ENCODE assay signal across 1 cellular context in the genomic region with DNA sequence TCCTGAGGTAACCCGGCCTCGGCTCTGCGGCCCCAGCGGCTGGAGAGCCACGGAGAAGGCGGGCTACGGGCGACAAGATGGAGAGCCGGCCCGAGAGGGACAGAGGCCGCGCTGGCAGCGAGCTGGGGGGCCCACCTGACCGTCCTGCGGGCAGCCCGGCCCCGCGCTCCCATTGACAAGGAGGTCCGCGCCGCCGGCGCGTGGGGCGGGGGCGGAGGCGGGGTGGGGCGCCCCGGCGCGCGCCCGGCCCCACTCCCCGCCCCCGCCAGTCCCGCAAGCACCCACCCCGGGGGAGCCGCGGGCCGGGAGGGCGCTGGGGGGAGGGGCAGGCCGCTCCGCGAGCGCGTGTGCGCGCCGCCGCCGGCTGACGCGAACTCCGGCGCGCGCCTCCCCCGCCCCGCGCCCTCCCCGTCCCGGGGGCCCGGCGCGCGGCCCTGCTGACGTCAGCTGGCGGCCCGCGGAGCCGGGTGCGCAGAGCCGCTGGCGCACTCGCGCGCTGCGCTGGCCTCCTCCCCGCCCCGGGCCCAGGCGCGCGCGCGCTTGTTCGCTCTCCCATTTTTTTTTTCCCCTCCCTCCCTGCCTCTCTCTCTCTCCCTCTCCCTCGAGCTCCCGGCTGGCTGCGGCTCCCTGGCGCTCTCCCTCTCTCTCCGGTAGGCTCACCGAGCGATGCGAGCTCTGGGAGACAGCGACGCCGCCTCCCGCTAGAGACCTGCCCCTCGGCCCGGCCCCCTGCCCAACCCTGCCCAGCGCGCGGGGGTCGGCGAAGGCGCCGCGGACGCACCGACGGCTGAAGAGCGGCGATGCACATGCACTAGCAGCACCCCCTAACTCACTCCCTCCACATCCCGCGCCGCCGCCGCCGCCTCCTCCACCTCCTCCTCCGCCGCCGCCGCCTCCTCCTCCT.
TF ChIP-seq lines count a peak whose summit lies in the region.

TSS of gene GNAO1 (plus strand) at position 587 of the 904 bp plus-strand sequence. CDS start 747 bp downstream, outside the sequence.

TF ChIP-seq in WTC11, 78 proteins besides CTCF, POLR2A, EP300 and RAD21 (continued from another document and continues in another):
- TF ChIP-seq SMAD3 (CRISPR knock-in tag; IDR thresholded peaks at IDR 0.05; ENCODE audit: borderline replicate concordance) (no peak), GABPB1 (CRISPR knock-in tag; IDR thresholded peaks at IDR 0.05) (no peak), EMX1 (CRISPR knock-in tag; IDR thresholded peaks at IDR 0.05) (no peak), ZNF416 (CRISPR knock-in tag; IDR thresholded peaks at IDR 0.05) (no peak), CBFB (CRISPR knock-in tag; IDR thresholded peaks at IDR 0.05; ENCODE audit: low read depth) (no peak), CREM (CRISPR knock-in tag; IDR thresholded peaks at IDR 0.05) (peak; percentile 51; the same call in 1 of the 2 replicates), FOXK1 (CRISPR knock-in tag; IDR thresholded peaks at IDR 0.05) (no peak), ZNF671 (CRISPR knock-in tag; IDR thresholded peaks at IDR 0.05) (no peak), ZNF232 (CRISPR knock-in tag; IDR thresholded peaks at IDR 0.05) (no peak), ZNF219 (CRISPR knock-in tag; IDR thresholded peaks at IDR 0.05; ENCODE audit: borderline replicate concordance) (no peak), ZNF396 (CRISPR knock-in tag; IDR thresholded peaks at IDR 0.05; ENCODE audit: borderline replicate concordance) (no peak), FOXP4 (CRISPR knock-in tag; IDR thresholded peaks at IDR 0.05) (peak; percentile 42; the same call in 1 of the 2 replicates), PRDM15 (CRISPR knock-in tag; IDR thresholded peaks at IDR 0.05) (no peak; the same call in 1 of the 2 replicates), JAZF1 (CRISPR knock-in tag; IDR thresholded peaks at IDR 0.05) (no peak), USF2 (CRISPR knock-in tag; IDR thresholded peaks at IDR 0.05) (0 out of 2 replicates have a peak, but pooled peaks have one; percentile 12), E2F5 (CRISPR knock-in tag; IDR thresholded peaks at IDR 0.05) (no peak), RELA (CRISPR knock-in tag; IDR thresholded peaks at IDR 0.05; ENCODE audit: borderline replicate concordance) (no peak), CREB1 (CRISPR knock-in tag; IDR thresholded peaks at IDR 0.05) (no peak), ZNF423 (CRISPR knock-in tag; IDR thresholded peaks at IDR 0.05) (peak; percentile 45; the same call in 1 of the 2 replicates), ZNF121 (CRISPR knock-in tag; IDR thresholded peaks at IDR 0.05) (no peak), TEAD1 (CRISPR knock-in tag; IDR thresholded peaks at IDR 0.05) (no peak), FOXP1 (CRISPR knock-in tag; IDR thresholded peaks at IDR 0.05; ENCODE audit: borderline replicate concordance) (peak; percentile 12; the same call in 1 of the 2 replicates), PRRX2 (CRISPR knock-in tag; IDR thresholded peaks at IDR 0.05) (no peak), NR2C2 (CRISPR knock-in tag; IDR thresholded peaks at IDR 0.05) (no peak), KAT7 (CRISPR knock-in tag; IDR thresholded peaks at IDR 0.05; ENCODE audit: borderline replicate concordance) (peak; percentile 1; the same call in 1 of the 2 replicates)
- TF ChIP-seq, protein P1, sequence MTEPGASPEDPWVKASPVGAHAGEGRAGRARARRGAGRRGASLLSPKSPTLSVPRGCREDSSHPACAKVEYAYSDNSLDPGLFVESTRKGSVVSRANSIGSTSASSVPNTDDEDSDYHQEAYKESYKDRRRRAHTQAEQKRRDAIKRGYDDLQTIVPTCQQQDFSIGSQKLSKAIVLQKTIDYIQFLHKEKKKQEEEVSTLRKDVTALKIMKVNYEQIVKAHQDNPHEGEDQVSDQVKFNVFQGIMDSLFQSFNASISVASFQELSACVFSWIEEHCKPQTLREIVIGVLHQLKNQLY (CRISPR knock-in tag; IDR thresholded peaks at IDR 0.05), result no peak
- TF ChIP-seq, protein P2, sequence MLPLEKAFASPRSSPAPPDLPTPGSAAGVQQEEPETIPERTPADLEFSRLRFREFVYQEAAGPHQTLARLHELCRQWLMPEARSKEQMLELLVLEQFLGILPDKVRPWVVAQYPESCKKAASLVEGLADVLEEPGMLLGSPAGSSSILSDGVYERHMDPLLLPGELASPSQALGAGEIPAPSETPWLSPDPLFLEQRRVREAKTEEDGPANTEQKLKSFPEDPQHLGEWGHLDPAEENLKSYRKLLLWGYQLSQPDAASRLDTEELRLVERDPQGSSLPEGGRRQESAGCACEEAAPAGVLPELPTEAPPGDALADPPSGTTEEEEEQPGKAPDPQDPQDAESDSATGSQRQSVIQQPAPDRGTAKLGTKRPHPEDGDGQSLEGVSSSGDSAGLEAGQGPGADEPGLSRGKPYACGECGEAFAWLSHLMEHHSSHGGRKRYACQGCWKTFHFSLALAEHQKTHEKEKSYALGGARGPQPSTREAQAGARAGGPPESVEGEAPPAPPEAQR (CRISPR knock-in tag; IDR thresholded peaks at IDR 0.05), result no peak
- TF ChIP-seq, protein P3, sequence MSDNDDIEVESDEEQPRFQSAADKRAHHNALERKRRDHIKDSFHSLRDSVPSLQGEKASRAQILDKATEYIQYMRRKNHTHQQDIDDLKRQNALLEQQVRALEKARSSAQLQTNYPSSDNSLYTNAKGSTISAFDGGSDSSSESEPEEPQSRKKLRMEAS (CRISPR knock-in tag; IDR thresholded peaks at IDR 0.05), result no peak; the same call in 1 of the 2 replicates
- TF ChIP-seq, protein P4, sequence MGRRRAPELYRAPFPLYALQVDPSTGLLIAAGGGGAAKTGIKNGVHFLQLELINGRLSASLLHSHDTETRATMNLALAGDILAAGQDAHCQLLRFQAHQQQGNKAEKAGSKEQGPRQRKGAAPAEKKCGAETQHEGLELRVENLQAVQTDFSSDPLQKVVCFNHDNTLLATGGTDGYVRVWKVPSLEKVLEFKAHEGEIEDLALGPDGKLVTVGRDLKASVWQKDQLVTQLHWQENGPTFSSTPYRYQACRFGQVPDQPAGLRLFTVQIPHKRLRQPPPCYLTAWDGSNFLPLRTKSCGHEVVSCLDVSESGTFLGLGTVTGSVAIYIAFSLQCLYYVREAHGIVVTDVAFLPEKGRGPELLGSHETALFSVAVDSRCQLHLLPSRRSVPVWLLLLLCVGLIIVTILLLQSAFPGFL (CRISPR knock-in tag; IDR thresholded peaks at IDR 0.05; ENCODE audit: borderline replicate concordance), result no peak
- TF ChIP-seq, protein P5, sequence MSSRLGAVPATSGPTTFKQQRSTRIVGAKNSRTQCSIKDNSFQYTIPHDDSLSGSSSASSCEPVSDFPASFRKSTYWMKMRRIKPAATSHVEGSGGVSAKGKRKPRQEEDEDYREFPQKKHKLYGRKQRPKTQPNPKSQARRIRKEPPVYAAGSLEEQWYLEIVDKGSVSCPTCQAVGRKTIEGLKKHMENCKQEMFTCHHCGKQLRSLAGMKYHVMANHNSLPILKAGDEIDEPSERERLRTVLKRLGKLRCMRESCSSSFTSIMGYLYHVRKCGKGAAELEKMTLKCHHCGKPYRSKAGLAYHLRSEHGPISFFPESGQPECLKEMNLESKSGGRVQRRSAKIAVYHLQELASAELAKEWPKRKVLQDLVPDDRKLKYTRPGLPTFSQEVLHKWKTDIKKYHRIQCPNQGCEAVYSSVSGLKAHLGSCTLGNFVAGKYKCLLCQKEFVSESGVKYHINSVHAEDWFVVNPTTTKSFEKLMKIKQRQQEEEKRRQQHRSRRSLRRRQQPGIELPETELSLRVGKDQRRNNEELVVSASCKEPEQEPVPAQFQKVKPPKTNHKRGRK (CRISPR knock-in tag; IDR thresholded peaks at IDR 0.05; ENCODE audit: borderline replicate concordance), result no peak
- TF ChIP-seq, protein P6, sequence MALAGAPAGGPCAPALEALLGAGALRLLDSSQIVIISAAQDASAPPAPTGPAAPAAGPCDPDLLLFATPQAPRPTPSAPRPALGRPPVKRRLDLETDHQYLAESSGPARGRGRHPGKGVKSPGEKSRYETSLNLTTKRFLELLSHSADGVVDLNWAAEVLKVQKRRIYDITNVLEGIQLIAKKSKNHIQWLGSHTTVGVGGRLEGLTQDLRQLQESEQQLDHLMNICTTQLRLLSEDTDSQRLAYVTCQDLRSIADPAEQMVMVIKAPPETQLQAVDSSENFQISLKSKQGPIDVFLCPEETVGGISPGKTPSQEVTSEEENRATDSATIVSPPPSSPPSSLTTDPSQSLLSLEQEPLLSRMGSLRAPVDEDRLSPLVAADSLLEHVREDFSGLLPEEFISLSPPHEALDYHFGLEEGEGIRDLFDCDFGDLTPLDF (CRISPR knock-in tag; IDR thresholded peaks at IDR 0.05), result no peak
- TF ChIP-seq, protein P7, sequence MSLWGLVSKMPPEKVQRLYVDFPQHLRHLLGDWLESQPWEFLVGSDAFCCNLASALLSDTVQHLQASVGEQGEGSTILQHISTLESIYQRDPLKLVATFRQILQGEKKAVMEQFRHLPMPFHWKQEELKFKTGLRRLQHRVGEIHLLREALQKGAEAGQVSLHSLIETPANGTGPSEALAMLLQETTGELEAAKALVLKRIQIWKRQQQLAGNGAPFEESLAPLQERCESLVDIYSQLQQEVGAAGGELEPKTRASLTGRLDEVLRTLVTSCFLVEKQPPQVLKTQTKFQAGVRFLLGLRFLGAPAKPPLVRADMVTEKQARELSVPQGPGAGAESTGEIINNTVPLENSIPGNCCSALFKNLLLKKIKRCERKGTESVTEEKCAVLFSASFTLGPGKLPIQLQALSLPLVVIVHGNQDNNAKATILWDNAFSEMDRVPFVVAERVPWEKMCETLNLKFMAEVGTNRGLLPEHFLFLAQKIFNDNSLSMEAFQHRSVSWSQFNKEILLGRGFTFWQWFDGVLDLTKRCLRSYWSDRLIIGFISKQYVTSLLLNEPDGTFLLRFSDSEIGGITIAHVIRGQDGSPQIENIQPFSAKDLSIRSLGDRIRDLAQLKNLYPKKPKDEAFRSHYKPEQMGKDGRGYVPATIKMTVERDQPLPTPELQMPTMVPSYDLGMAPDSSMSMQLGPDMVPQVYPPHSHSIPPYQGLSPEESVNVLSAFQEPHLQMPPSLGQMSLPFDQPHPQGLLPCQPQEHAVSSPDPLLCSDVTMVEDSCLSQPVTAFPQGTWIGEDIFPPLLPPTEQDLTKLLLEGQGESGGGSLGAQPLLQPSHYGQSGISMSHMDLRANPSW (CRISPR knock-in tag; conservative IDR thresholded peaks at IDR 0.05; ENCODE audit: low read depth), result no peak
- TF ChIP-seq, protein P8, sequence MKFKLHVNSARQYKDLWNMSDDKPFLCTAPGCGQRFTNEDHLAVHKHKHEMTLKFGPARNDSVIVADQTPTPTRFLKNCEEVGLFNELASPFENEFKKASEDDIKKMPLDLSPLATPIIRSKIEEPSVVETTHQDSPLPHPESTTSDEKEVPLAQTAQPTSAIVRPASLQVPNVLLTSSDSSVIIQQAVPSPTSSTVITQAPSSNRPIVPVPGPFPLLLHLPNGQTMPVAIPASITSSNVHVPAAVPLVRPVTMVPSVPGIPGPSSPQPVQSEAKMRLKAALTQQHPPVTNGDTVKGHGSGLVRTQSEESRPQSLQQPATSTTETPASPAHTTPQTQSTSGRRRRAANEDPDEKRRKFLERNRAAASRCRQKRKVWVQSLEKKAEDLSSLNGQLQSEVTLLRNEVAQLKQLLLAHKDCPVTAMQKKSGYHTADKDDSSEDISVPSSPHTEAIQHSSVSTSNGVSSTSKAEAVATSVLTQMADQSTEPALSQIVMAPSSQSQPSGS (CRISPR knock-in tag; IDR thresholded peaks at IDR 0.05; ENCODE audit: borderline replicate concordance, low read depth), result no peak
